1 cellular context compared by ENCODE assay signal in genomic region chr2:158214431-158214830, GRCh38.
TF ChIP-seq lines count a peak whose summit lies in the region.

No MANE protein-coding gene starts in this region.

TF ChIP-seq in HepG2, 621 proteins besides CTCF, POLR2A, EP300 and RAD21 (continued from another document and continues in another):
- TF ChIP-seq CSRNP1 (CRISPR knock-in tag; IDR thresholded peaks at IDR 0.05) (no peak), PLRG1 (conservative IDR thresholded peaks at IDR 0.05) (no peak), ESRRA (CRISPR knock-in tag; IDR thresholded peaks at IDR 0.05; ENCODE audit: low read depth) (no peak), ZHX1 (CRISPR knock-in tag; IDR thresholded peaks at IDR 0.05; ENCODE audit: low read depth) (no peak), ZNF431 (CRISPR knock-in tag; IDR thresholded peaks at IDR 0.05; ENCODE audit: borderline replicate concordance, low read depth) (no peak), SRSF9 (IDR thresholded peaks at IDR 0.05; ENCODE audit: borderline replicate concordance, insufficient read depth, low read depth, low read length, poor library complexity, severe bottlenecking) (no peak), NR2F6 (IDR thresholded peaks at IDR 0.05) (no peak), NR2F6 (CRISPR knock-in tag; IDR thresholded peaks at IDR 0.05) (peak; percentile 37; the same call in 1 of the 2 replicates), YY1 (IDR thresholded peaks at IDR 0.05; ENCODE audit: insufficient read depth, insufficient replicate concordance, low read depth, low read length) (no peak), ATF6 (CRISPR knock-in tag; conservative IDR thresholded peaks at IDR 0.05) (no peak), MIER2 (CRISPR knock-in tag; IDR thresholded peaks at IDR 0.05) (0 out of 2 replicates have a peak, but pooled peaks have one; percentile 47), ZNF280D (CRISPR knock-in tag; IDR thresholded peaks at IDR 0.05) (no peak), ZBTB33 (CRISPR knock-in tag; IDR thresholded peaks at IDR 0.05) (no peak), ZNF7 (CRISPR knock-in tag; IDR thresholded peaks at IDR 0.05) (peak; percentile 96), NFKBIZ (CRISPR knock-in tag; IDR thresholded peaks at IDR 0.05) (no peak), HMGXB3 (CRISPR knock-in tag; IDR thresholded peaks at IDR 0.05; ENCODE audit: borderline replicate concordance) (no peak), ZKSCAN8 (CRISPR knock-in tag; IDR thresholded peaks at IDR 0.05; ENCODE audit: borderline replicate concordance) (no peak), SCMH1 (CRISPR knock-in tag; IDR thresholded peaks at IDR 0.05; ENCODE audit: borderline replicate concordance) (no peak), FOXC1 (CRISPR knock-in tag; IDR thresholded peaks at IDR 0.05; ENCODE audit: borderline replicate concordance) (no peak), ZNF879 (CRISPR knock-in tag; IDR thresholded peaks at IDR 0.05) (no peak), HOXA9 (CRISPR knock-in tag; IDR thresholded peaks at IDR 0.05; ENCODE audit: borderline replicate concordance) (no peak), TGIF2 (CRISPR knock-in tag; IDR thresholded peaks at IDR 0.05) (peak; percentile 54; the same call in 1 of the 2 replicates), JUN (CRISPR knock-in tag; IDR thresholded peaks at IDR 0.05) (no peak), ZNF674 (CRISPR knock-in tag; IDR thresholded peaks at IDR 0.05; ENCODE audit: low read depth) (no peak), ZBTB3 (CRISPR knock-in tag; IDR thresholded peaks at IDR 0.05; ENCODE audit: borderline replicate concordance, low read depth) (no peak), ATF4 (CRISPR knock-in tag; IDR thresholded peaks at IDR 0.05) (0 out of 4 replicates have a peak, but pooled peaks of 1 of the 2 experiments have one; percentile 44), HES4 (CRISPR knock-in tag; IDR thresholded peaks at IDR 0.05; ENCODE audit: borderline replicate concordance) (no peak), GTF3A (CRISPR knock-in tag; conservative IDR thresholded peaks at IDR 0.05) (no peak), TEF (CRISPR knock-in tag; IDR thresholded peaks at IDR 0.05) (no peak), SRY (CRISPR knock-in tag; IDR thresholded peaks at IDR 0.05) (no peak), POLR2G (IDR thresholded peaks at IDR 0.05; ENCODE audit: low read depth, low read length) (no peak), BORCS8-MEF2B (CRISPR knock-in tag; IDR thresholded peaks at IDR 0.05) (no peak), AKNA (CRISPR knock-in tag; IDR thresholded peaks at IDR 0.05; ENCODE audit: borderline replicate concordance) (no peak), CAMTA2 (CRISPR knock-in tag; IDR thresholded peaks at IDR 0.05; ENCODE audit: borderline replicate concordance) (no peak), ZNF709 (CRISPR knock-in tag; IDR thresholded peaks at IDR 0.05) (no peak), HDAC2 (CRISPR knock-in tag; IDR thresholded peaks at IDR 0.05) (no peak)
